In genomic region chr16:3256146-3256875, GRCh38 we compare ENCODE assay signal across 1 cellular context.
TF ChIP-seq lines count a peak whose summit lies in the region.

TSS of gene MEFV (minus strand) at chr16:3256633. CDS start at chr16:3256587, 46 bp downstream.

TF ChIP-seq in IMR-90, 13 proteins besides CTCF, POLR2A, EP300 and RAD21:
- TF ChIP-seq BHLHE40 (IDR thresholded peaks at IDR 0.05; ENCODE audit: low read depth, low read length), result no peak
- TF ChIP-seq MXI1 (IDR thresholded peaks at IDR 0.05; ENCODE audit: borderline replicate concordance, low read depth, low read length), result no peak
- no peak for TF ChIP-seq CHD1 (IDR thresholded peaks at IDR 0.05; ENCODE audit: low read depth, low read length)
- 0 out of 2 replicates have a peak, but pooled peaks have one; percentile 12 for TF ChIP-seq CEBPB (IDR thresholded peaks at IDR 0.05; ENCODE audit: low read depth, low read length)
- TF ChIP-seq RCOR1 (IDR thresholded peaks at IDR 0.05; ENCODE audit: insufficient replicate concordance, low read length), result no peak
- TF ChIP-seq FOS (IDR thresholded peaks at IDR 0.05; ENCODE audit: low read depth, low read length), result no peak
- TF ChIP-seq, protein P1, sequence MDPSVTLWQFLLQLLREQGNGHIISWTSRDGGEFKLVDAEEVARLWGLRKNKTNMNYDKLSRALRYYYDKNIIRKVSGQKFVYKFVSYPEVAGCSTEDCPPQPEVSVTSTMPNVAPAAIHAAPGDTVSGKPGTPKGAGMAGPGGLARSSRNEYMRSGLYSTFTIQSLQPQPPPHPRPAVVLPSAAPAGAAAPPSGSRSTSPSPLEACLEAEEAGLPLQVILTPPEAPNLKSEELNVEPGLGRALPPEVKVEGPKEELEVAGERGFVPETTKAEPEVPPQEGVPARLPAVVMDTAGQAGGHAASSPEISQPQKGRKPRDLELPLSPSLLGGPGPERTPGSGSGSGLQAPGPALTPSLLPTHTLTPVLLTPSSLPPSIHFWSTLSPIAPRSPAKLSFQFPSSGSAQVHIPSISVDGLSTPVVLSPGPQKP (IDR thresholded peaks at IDR 0.05; ENCODE audit: borderline replicate concordance, low read depth, low read length), result no peak
TF ChIP-seq in IMR-90: peak in this region for 1.
